8 cellular contexts compared by ENCODE assay signal in the genomic region with DNA sequence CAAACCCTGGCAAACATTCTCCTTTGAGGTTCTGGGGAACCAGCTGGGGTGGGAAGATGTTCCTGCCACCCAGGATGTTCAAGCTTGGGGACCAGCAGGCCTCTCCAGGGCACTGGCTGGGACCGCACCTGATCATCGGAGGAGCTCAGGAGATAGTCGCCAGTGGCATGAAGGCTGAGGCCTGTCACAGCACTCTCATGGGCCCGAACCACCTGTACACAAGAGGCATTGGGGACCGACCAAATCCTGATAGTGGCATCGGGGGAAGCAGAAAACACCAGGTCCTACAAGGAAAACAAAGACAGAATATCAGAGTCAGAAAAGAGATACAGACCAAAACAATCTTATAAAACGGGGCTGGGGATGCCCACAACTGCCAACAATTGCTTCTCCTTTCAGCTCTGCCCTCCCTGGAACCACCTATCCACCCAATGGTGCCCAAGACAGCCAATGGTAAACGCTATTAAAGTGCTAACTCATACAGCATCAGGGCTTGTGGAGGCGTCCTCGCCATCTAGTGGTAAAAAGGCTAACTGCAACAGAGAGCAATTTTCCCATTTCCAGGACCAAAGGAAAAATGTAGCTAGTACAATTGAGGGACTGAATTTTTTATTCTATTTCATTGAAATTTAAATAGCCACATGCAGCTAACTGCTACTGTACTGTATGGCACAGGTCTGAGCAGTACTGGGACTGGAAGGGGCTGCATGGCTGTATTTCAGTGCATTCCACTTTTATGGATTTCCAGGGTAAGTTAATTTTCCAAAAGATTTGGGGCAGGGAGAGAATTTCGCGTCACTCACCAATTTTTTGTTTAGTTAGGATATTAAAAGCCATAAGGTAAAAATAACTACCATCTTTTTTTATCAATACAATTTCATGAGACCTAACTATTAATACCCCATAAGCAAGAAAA. TPM values are rescaled to one million over a fixed set of nuclear protein-coding genes. Genes with fewer than 3 reads are reported as not detected.
DNase-seq lines count a peak whose midpoint lies in the region; ATAC-seq and TF ChIP-seq lines count a peak whose summit lies in the region.

No MANE protein-coding gene starts in this region.

- peaks cover 5% of the 10 kb centered on the region for H3K4me1 Mint-ChIP-seq in type B pancreatic cell (ENCODE audit: unreplicated experiment)

- H3K9me3 ChIP-seq in Panc1 (ENCODE audit: control insufficient read depth, insufficient read depth, low read depth, low read length) (no peaks in the 10 kb centered on the region), liver (ENCODE audit: control insufficient read depth in 4 of 4, low read length in 3 of 4) (no peaks in the 10 kb centered on the region)

- in situ Hi-C loops in Panc1 (cut with HindIII; ENCODE audit: low pct_unique_long_range_greater_than_20kb, low sequenced_read_pairs): no loop called here

- WGBS in liver: 60% methylated on average over 12 of the region's 12 CpGs

- H3K4me3 Mint-ChIP-seq in type B pancreatic cell: no peak overlapping the region

- CTCF ChIA-PET in Panc1 (lab: Charles Lee): interaction anchor here (0.6 to 2.1 kb wide), 10 partner anchors 9 to 285 kb away, joined by 3 to 12 read pairs (median 3); a partner anchor contains a TSS

- POLR2A ChIA-PET in Panc1 (lab: Charles Lee): no interaction called here

- TF ChIP-seq CTCF in Panc1 (IDR thresholded peaks at IDR 0.05): peak; percentile 96
- TF ChIP-seq CTCF in liver (IDR thresholded peaks at IDR 0.05; ENCODE audit: low read depth, low read length, missing input control): peak; percentile 85
- peak; percentile 94 for TF ChIP-seq CTCF in type B pancreatic cell (conservative IDR thresholded peaks at IDR 0.05)

- no peaks in the 10 kb centered on the region for H3K4me1 ChIP-seq in Panc1 (ENCODE audit: control insufficient read depth, insufficient read depth, low read length)
- H3K4me1 ChIP-seq in liver (ENCODE audit: control insufficient read depth in 4 of 4, insufficient read depth in 4 of 4, low read length in 3 of 4): peaks cover 0 to 22% (median 14%) of the 10 kb centered on the region in 4 donors

- peak; percentile 40 for DNase-seq in activated CD4-positive, alpha-beta T cell treated with anti-CD3 and anti-CD28 coated beads for 48 hours
- DNase-seq in activated CD4-positive, alpha-beta T cell treated with anti-CD3 and anti-CD28 coated beads, Interleukin-2, amount 50 U/mL, for 1 hour: no peak
- DNase-seq in Panc1 (ENCODE audit: low read depth, low spot score) (peak; percentile 64), cerebellum (ENCODE audit: low spot score) (peak; percentile 72), type B pancreatic cell (ENCODE audit: extremely low spot score, unreplicated experiment) (no peak)

- peaks cover 10% of the 10 kb centered on the region for H3K36me3 Mint-ChIP-seq in type B pancreatic cell

- no peaks in the 10 kb centered on the region for H3K27me3 ChIP-seq in Panc1 (ENCODE audit: control insufficient read depth, insufficient read depth, low read length)
- H3K27me3 ChIP-seq in liver (ENCODE audit: control insufficient read depth in 4 of 4, insufficient read depth in 4 of 4, low read length in 3 of 4): no peaks in the 10 kb centered on the region

- H3K36me3 ChIP-seq in Panc1 (ENCODE audit: control insufficient read depth, insufficient read depth, low read length) (peaks cover 56% of the 10 kb centered on the region), liver (ENCODE audit: control insufficient read depth in 4 of 4, insufficient read depth in 3 of 4, low read depth in 1 of 4, low read length in 3 of 4) (peaks cover 8 to 77% (median 67%) of the 10 kb centered on the region in 4 donors)

- no peak overlapping the region for H3K4me3 ChIP-seq in Panc1 (ENCODE audit: low read depth in 2 of 2, low read length in 2 of 2)
- no peak overlapping the region for H3K4me3 ChIP-seq in liver (ENCODE audit: low read depth in 1 of 3, low read length in 3 of 3)

- H3K9me3 Mint-ChIP-seq in type B pancreatic cell: no peaks in the 10 kb centered on the region

- H3K27me3 Mint-ChIP-seq in type B pancreatic cell: no peaks in the 10 kb centered on the region

- peak; percentile 82 to 90 for TF ChIP-seq RAD21 in liver (IDR thresholded peaks at IDR 0.05)

- no peak overlapping the region for H3K9ac ChIP-seq in liver (ENCODE audit: low read depth in 1 of 2, low read length in 2 of 2)

- intact Hi-C loops in Panc1 (cut with micrococcal nuclease; ENCODE audit: unreplicated experiment): loop anchor here (1.0 kb wide), 1 partner anchor 68 kb away; no protein-coding TSS in a partner anchor

- BruUV-seq in Panc1 (replicated peaks; lab: Mats Ljungman, UMichigan): no TSS peak

- peak overlapping the region; percentile 56 for H3K27ac ChIP-seq in Panc1 (ENCODE audit: low read length)
- H3K27ac ChIP-seq in liver (ENCODE audit: low read depth in 1 of 2, low read length in 2 of 2): no peak overlapping the region

- peak overlapping the region; percentile 52 for H3K27ac Mint-ChIP-seq in type B pancreatic cell

- ATAC-seq in HG02885 (IDR thresholded peaks at IDR 0.05; ENCODE audit: poor library complexity, unreplicated experiment) (peak; percentile 47), Panc1 (peak; percentile 85), GM19351 (IDR thresholded peaks at IDR 0.05; ENCODE audit: unreplicated experiment) (no peak)

TF ChIP-seq in liver, 16 proteins besides CTCF, POLR2A, EP300 and RAD21 (continues in another document):
- TF ChIP-seq FOXA2 (IDR thresholded peaks at IDR 0.05) (no peak), EGR1 (IDR thresholded peaks at IDR 0.05; ENCODE audit: low read depth in 2 of 2) (no peak), NR2F2 (IDR thresholded peaks at IDR 0.05) (no peak), HNF4A (conservative IDR thresholded peaks at IDR 0.05) (no peak), YY1 (IDR thresholded peaks at IDR 0.05) (no peak), HNF4G (IDR thresholded peaks at IDR 0.05) (no peak)
- TF ChIP-seq, protein P1, sequence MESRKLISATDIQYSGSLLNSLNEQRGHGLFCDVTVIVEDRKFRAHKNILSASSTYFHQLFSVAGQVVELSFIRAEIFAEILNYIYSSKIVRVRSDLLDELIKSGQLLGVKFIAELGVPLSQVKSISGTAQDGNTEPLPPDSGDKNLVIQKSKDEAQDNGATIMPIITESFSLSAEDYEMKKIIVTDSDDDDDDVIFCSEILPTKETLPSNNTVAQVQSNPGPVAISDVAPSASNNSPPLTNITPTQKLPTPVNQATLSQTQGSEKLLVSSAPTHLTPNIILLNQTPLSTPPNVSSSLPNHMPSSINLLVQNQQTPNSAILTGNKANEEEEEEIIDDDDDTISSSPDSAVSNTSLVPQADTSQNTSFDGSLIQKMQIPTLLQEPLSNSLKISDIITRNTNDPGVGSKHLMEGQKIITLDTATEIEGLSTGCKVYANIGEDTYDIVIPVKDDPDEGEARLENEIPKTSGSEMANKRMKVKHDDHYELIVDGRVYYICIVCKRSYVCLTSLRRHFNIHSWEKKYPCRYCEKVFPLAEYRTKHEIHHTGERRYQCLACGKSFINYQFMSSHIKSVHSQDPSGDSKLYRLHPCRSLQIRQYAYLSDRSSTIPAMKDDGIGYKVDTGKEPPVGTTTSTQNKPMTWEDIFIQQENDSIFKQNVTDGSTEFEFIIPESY (IDR thresholded peaks at IDR 0.05): no peak
- TF ChIP-seq, protein P2, sequence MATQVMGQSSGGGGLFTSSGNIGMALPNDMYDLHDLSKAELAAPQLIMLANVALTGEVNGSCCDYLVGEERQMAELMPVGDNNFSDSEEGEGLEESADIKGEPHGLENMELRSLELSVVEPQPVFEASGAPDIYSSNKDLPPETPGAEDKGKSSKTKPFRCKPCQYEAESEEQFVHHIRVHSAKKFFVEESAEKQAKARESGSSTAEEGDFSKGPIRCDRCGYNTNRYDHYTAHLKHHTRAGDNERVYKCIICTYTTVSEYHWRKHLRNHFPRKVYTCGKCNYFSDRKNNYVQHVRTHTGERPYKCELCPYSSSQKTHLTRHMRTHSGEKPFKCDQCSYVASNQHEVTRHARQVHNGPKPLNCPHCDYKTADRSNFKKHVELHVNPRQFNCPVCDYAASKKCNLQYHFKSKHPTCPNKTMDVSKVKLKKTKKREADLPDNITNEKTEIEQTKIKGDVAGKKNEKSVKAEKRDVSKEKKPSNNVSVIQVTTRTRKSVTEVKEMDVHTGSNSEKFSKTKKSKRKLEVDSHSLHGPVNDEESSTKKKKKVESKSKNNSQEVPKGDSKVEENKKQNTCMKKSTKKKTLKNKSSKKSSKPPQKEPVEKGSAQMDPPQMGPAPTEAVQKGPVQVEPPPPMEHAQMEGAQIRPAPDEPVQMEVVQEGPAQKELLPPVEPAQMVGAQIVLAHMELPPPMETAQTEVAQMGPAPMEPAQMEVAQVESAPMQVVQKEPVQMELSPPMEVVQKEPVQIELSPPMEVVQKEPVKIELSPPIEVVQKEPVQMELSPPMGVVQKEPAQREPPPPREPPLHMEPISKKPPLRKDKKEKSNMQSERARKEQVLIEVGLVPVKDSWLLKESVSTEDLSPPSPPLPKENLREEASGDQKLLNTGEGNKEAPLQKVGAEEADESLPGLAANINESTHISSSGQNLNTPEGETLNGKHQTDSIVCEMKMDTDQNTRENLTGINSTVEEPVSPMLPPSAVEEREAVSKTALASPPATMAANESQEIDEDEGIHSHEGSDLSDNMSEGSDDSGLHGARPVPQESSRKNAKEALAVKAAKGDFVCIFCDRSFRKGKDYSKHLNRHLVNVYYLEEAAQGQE (IDR thresholded peaks at IDR 0.05): no peak

RNA-seq across cellular contexts. Expression of a gene that starts 7.1 kb away (rescaled TPM):
- total RNA-seq in Panc1 (2021; ENCODE audit: unreplicated experiment) (149 TPM), cerebellum (48.2 TPM), liver (10 to 100 TPM; 36.2 to 44.6 TPM), type B pancreatic cell (ENCODE audit: low replicate concordance) (105 and 120 TPM in 2 replicates)
- polyA plus RNA-seq in Panc1 (2012; ENCODE audit: insufficient read length): 198 TPM
- 10 to 100 TPM; 25.4 to 57.1 TPM for polyA plus RNA-seq in liver

RNA-seq across cellular contexts. Expression of a gene that starts 14.7 kb away (rescaled TPM):
- total RNA-seq in Panc1 (2021; ENCODE audit: unreplicated experiment) (91.8 TPM), cerebellum (7.3 TPM), liver (10 to 100 TPM; 20.6 to 21.2 TPM), type B pancreatic cell (ENCODE audit: low replicate concordance) (83.0 and 97.5 TPM in 2 replicates)
- polyA plus RNA-seq in Panc1 (2012; ENCODE audit: insufficient read length): 72.0 TPM
- 10 to 100 TPM; 40.0 to 40.3 TPM for polyA plus RNA-seq in liver

RNA-seq across cellular contexts. Expression of a gene that starts 25.0 kb away (rescaled TPM):
- 154 TPM for total RNA-seq in Panc1 (2021; ENCODE audit: unreplicated experiment)
- 211 TPM for polyA plus RNA-seq in Panc1 (2012; ENCODE audit: insufficient read length)
- 69.1 TPM for total RNA-seq in cerebellum
- total RNA-seq in liver: 1 to 10 TPM; 1.0 to 1.6 TPM
- polyA plus RNA-seq in liver: 1 to 10 TPM in 1 of 2 donors, under 1 TPM in 1; 0.60 to 1.1 TPM
- total RNA-seq in type B pancreatic cell (ENCODE audit: low replicate concordance): 162 and 218 TPM in 2 replicates

RNA-seq across cellular contexts. Expression of a gene that starts 31.9 kb away (rescaled TPM):
- total RNA-seq in Panc1 (2021; ENCODE audit: unreplicated experiment) (not detected), cerebellum (not detected), liver (not detected), type B pancreatic cell (ENCODE audit: low replicate concordance) (not detected in 2 replicates)
- polyA plus RNA-seq in Panc1 (2012; ENCODE audit: insufficient read length): not detected
- not detected for polyA plus RNA-seq in liver

RNA-seq across cellular contexts. Expression of a gene that starts 43.5 kb away (rescaled TPM):
- total RNA-seq in Panc1 (2021; ENCODE audit: unreplicated experiment) (not detected), cerebellum (0.73 TPM), liver (1 to 10 TPM in 1 of 2 donors, under 1 TPM in 1; 0.08 to 7.1 TPM), type B pancreatic cell (ENCODE audit: low replicate concordance) (2.6 and 7.9 TPM in 2 replicates)
- 0.07 TPM for polyA plus RNA-seq in Panc1 (2012; ENCODE audit: insufficient read length)
- under 1 TPM; 0.09 to 0.54 TPM for polyA plus RNA-seq in liver

Comparison
In these comparisons a context has a peak if more than half of its experiments do, and no peak if none do; other contexts are left out.
1. DNase-seq: peak in activated CD4-positive, alpha-beta T cell treated with anti-CD3 and anti-CD28 coated beads for 48 hours (single experiment), Panc1 (single experiment) and cerebellum (single experiment); none in activated CD4-positive, alpha-beta T cell treated with anti-CD3 and anti-CD28 coated beads, Interleukin-2, amount 50 U/mL, for 1 hour (single experiment) and type B pancreatic cell (single experiment).
2. RNA of a gene that starts 25.0 kb away (total RNA-seq): 162 to 218 TPM in type B pancreatic cell, 154 TPM in Panc1 (single experiment) and 69.1 TPM in cerebellum (single experiment); 1.0 to 1.6 TPM in liver; every median in the first group is over 10 times any median in the second.
3. Peak in every context shown above with its lines, with median percentiles within 50 percentile points of each other: CTCF ChIP-seq.